ENCODE assay signal across 9 cellular contexts in the genomic region with DNA sequence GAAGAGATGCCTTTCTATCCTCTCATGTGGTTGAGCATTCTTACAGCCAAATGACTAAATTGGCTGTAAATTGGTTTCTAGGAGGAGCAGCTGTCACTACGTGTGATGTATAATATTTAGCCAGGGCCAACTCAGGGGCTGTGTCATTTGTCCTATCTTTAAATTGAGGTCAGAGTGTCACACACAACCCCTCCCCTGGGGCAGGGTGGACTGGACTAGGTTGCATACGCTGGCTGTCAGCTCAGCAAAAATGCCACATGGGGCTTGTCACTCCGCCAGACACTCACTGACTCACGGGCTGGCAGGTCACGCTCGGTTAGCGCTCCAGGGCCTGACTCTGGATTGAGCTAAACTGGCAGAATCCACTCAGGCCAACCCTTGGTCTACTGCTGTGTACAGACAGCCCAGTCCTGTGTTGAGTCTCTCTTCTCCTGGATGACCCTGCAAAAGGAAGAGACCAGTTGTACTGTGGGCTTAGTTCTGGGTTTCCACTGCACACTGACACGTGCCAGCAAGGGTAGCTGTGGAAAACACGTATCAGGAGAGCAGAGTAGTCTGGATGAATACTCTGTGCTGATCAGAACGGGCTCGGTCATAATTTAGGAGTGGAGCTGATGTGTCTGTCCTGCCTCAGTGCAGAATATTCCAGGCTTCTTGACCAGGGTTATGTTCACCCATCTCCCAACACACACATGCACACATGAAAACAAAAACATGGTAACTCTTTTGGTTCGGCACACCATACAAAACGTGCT. TPM values are rescaled to one million over a fixed set of nuclear protein-coding genes. Genes with fewer than 3 reads are reported as not detected.
DNase-seq lines count a peak whose midpoint lies in the region; ATAC-seq, FAIRE-seq and TF ChIP-seq lines count a peak whose summit lies in the region.
"Had no signal": no experiment of that assay in that cellular context is flagged by ENCODE, and none has a peak within 500 bp of the region (broad histone marks: within the 10 kb centered on the region; RNA-seq: fewer than 3 reads in every experiment).

No MANE protein-coding gene starts in this region.

- peak overlapping the region in 3 of 4 donors; percentile 9 to 24 (median 23) for H3K27ac ChIP-seq in pancreas

- peak; percentile 94 for ATAC-seq in esophagus mucosa
- peak; percentile 81 to 89 (median 85) for ATAC-seq in pancreas
- no peak for ATAC-seq in GM21529 (IDR thresholded peaks at IDR 0.05; ENCODE audit: unreplicated experiment)
- no peak for ATAC-seq in HG03460 (IDR thresholded peaks at IDR 0.05; ENCODE audit: unreplicated experiment)

- DNase-seq in Daoy (ENCODE audit: low read depth) (peak; percentile 97), NCI-H446 treated with DMSO at 0.1 percent for 48 hours (lab: John Stamatoyannopoulos, UW) (peak; percentile 56), pancreas (peak; percentile 49 to 79 (median 72)), KG1 (lab: John Stamatoyannopoulos, UW) (no peak)
- no peak for DNase-seq in activated CD8-positive, alpha-beta memory T cell treated with anti-CD3 and anti-CD28 coated beads, Interleukin-2, amount 50 U/mL, for 4 hours
- DNase-seq: Karpas-422 had no signal

- WGBS in pancreas, 2 donors, result 45 to 53% methylated on average over 13 of the region's 13 CpGs

- H3K36me3 ChIP-seq in pancreas, result no peaks in the 10 kb centered on the region

- no peaks in the 10 kb centered on the region for H3K9me3 ChIP-seq in pancreas

- no peak for FAIRE-seq in pancreas (lab: Jason Lieb, UNC)

- no peaks in the 10 kb centered on the region for H3K27me3 ChIP-seq in pancreas

- intact Hi-C loops in pancreas (cut with DNase I), result no loop called here

- TF ChIP-seq CTCF in pancreas (IDR thresholded peaks at IDR 0.05), result no peak

- peaks cover 0 to 9% (median 3%) of the 10 kb centered on the region in 3 donors for H3K4me1 ChIP-seq in pancreas

- H3K4me3 ChIP-seq in pancreas, result no peak overlapping the region

RNA-seq across cellular contexts. Expression of gene SHISA2, which starts 29.1 kb away (rescaled TPM):
- total RNA-seq in Daoy (2014; rRNA removed; shearing (Covaris generic)), result 100 and 138 TPM in 2 replicates
- total RNA-seq in esophagus mucosa (0.16 TPM), pancreas (under 1 TPM; 0.31 to 0.98 (median 0.51) TPM)
- polyA plus RNA-seq in pancreas, result under 1 TPM; 0.23 to 0.38 TPM

Comparison
In these comparisons a context has a peak if more than half of its experiments do, and no peak if none do; other contexts are left out.
1. DNase-seq: peak in Daoy (single experiment), NCI-H446 treated with DMSO at 0.1 percent for 48 hours (single experiment) and pancreas (6 of 6); none in activated CD8-positive, alpha-beta memory T cell treated with anti-CD3 and anti-CD28 coated beads, Interleukin-2, amount 50 U/mL, for 4 hours (single experiment) and KG1 (single experiment).
2. ATAC-seq: peak in esophagus mucosa (single experiment) and pancreas (4 of 4); none in GM21529 (single experiment) and HG03460 (single experiment).
3. RNA of gene SHISA2, which starts 29.1 kb away (total RNA-seq): 100 to 138 TPM in Daoy; 0.31 to 0.98 TPM in pancreas and 0.16 TPM in esophagus mucosa (single experiment); every median in the first group is over 10 times any median in the second.